1 cellular context compared by ENCODE assay signal in genomic region chr2:69685321-69686048, GRCh38.
A peak's percentile ranks its signal among the peaks of the same experiment; 100 is the strongest.
TF ChIP-seq lines count a peak whose summit lies in the region.

No MANE protein-coding gene starts in this region.

TF ChIP-seq in HepG2, 621 proteins besides CTCF, POLR2A, EP300 and RAD21:
- no peak for TF ChIP-seq MIER2 (CRISPR knock-in tag; IDR thresholded peaks at IDR 0.05)
- TF ChIP-seq HNF1A (IDR thresholded peaks at IDR 0.05; ENCODE audit: low read depth) = peak; percentile 77
- TF ChIP-seq HNF1A (CRISPR knock-in tag; IDR thresholded peaks at IDR 0.05; ENCODE audit: borderline replicate concordance) = no peak
- peak; percentile 33; the same call in 1 of the 2 replicates for TF ChIP-seq SOX5 (CRISPR knock-in tag; IDR thresholded peaks at IDR 0.05; ENCODE audit: borderline replicate concordance)
- TF ChIP-seq KDM4B (CRISPR knock-in tag; IDR thresholded peaks at IDR 0.05) = no peak
- TF ChIP-seq TGIF2 (CRISPR knock-in tag; IDR thresholded peaks at IDR 0.05) = no peak
- no peak for TF ChIP-seq FOXA1 (IDR thresholded peaks at IDR 0.05)
- TF ChIP-seq FOXA1 (CRISPR knock-in tag; IDR thresholded peaks at IDR 0.05) = 0 out of 2 replicates have a peak, but pooled peaks have one; percentile 24
- TF ChIP-seq FOSL2 (CRISPR knock-in tag; IDR thresholded peaks at IDR 0.05) = 0 out of 2 replicates have a peak, but pooled peaks have one; percentile 11
- peak; percentile 78 for TF ChIP-seq SP5 (CRISPR knock-in tag; IDR thresholded peaks at IDR 0.05; ENCODE audit: borderline replicate concordance, low read depth)
- peak; percentile 30; the same call in 1 of the 2 replicates for TF ChIP-seq ARID5B (CRISPR knock-in tag; IDR thresholded peaks at IDR 0.05)
- no peak for TF ChIP-seq ZNF274 (CRISPR knock-in tag; IDR thresholded peaks at IDR 0.05)
- 0 out of 2 replicates have a peak, but pooled peaks have one; percentile 24 for TF ChIP-seq SAP130 (CRISPR knock-in tag; IDR thresholded peaks at IDR 0.05; ENCODE audit: low read depth)
- TF ChIP-seq PITX1 (CRISPR knock-in tag; IDR thresholded peaks at IDR 0.05) = 0 out of 2 replicates have a peak, but pooled peaks have one; percentile 20
- peak; percentile 85 for TF ChIP-seq GFI1 (CRISPR knock-in tag; IDR thresholded peaks at IDR 0.05; ENCODE audit: borderline replicate concordance)
- 0 out of 2 replicates have a peak, but pooled peaks have one; percentile 24 for TF ChIP-seq PHF21A (CRISPR knock-in tag; IDR thresholded peaks at IDR 0.05)
- peak; percentile 34; the same call in 1 of the 2 replicates for TF ChIP-seq FOXA3 (CRISPR knock-in tag; IDR thresholded peaks at IDR 0.05)
- TF ChIP-seq ZNF280D (CRISPR knock-in tag; IDR thresholded peaks at IDR 0.05) = no peak
